Comparison of ENCODE assay signal across 1 cellular context in genomic region chr6:43053545-43054205, GRCh38.
A peak's percentile ranks its signal among the peaks of the same experiment; 100 is the strongest.
TF ChIP-seq lines count a peak whose summit lies in the region.

Gene CUL7 (minus strand): TSS chr6:43053851. CDS start chr6:43052788, 1,063 bp downstream.

TF ChIP-seq in K562, 482 proteins besides CTCF, POLR2A, EP300 and RAD21 (continued from another document and continues in another):
- TF ChIP-seq, protein P1, sequence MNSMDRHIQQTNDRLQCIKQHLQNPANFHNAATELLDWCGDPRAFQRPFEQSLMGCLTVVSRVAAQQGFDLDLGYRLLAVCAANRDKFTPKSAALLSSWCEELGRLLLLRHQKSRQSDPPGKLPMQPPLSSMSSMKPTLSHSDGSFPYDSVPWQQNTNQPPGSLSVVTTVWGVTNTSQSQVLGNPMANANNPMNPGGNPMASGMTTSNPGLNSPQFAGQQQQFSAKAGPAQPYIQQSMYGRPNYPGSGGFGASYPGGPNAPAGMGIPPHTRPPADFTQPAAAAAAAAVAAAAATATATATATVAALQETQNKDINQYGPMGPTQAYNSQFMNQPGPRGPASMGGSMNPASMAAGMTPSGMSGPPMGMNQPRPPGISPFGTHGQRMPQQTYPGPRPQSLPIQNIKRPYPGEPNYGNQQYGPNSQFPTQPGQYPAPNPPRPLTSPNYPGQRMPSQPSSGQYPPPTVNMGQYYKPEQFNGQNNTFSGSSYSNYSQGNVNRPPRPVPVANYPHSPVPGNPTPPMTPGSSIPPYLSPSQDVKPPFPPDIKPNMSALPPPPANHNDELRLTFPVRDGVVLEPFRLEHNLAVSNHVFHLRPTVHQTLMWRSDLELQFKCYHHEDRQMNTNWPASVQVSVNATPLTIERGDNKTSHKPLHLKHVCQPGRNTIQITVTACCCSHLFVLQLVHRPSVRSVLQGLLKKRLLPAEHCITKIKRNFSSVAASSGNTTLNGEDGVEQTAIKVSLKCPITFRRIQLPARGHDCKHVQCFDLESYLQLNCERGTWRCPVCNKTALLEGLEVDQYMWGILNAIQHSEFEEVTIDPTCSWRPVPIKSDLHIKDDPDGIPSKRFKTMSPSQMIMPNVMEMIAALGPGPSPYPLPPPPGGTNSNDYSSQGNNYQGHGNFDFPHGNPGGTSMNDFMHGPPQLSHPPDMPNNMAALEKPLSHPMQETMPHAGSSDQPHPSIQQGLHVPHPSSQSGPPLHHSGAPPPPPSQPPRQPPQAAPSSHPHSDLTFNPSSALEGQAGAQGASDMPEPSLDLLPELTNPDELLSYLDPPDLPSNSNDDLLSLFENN (IDR thresholded peaks at IDR 0.05; ENCODE audit: low read depth in 2 of 2, low read length in 2 of 2), result no peak
- no peak for TF ChIP-seq SMAD2 (IDR thresholded peaks at IDR 0.05; ENCODE audit: low read depth, low read length)
- no peak for TF ChIP-seq NELFE (IDR thresholded peaks at IDR 0.05; ENCODE audit: insufficient read depth, insufficient read length)
- TF ChIP-seq POLR2B (IDR thresholded peaks at IDR 0.05; ENCODE audit: low read depth, partially characterized antibody), result peak; percentile 97
- peak; percentile 75 for TF ChIP-seq TAF9B (IDR thresholded peaks at IDR 0.05; ENCODE audit: partially characterized antibody)
- no peak for TF ChIP-seq SMARCC2 (IDR thresholded peaks at IDR 0.05; ENCODE audit: low read depth)
- TF ChIP-seq GABPB2 (CRISPR knock-in tag; conservative IDR thresholded peaks at IDR 0.05), result no peak
- TF ChIP-seq CHD4 (IDR thresholded peaks at IDR 0.05; ENCODE audit: insufficient read depth, insufficient replicate concordance, low read depth, low read length, poor library complexity, severe bottlenecking), result no peak
- TF ChIP-seq, protein P2, sequence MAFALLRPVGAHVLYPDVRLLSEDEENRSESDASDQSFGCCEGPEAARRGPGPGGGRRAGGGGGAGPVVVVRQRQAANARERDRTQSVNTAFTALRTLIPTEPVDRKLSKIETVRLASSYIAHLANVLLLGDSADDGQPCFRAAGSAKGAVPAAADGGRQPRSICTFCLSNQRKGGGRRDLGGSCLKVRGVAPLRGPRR (CRISPR knock-in tag; IDR thresholded peaks at IDR 0.05), result no peak
- TF ChIP-seq, protein P3, sequence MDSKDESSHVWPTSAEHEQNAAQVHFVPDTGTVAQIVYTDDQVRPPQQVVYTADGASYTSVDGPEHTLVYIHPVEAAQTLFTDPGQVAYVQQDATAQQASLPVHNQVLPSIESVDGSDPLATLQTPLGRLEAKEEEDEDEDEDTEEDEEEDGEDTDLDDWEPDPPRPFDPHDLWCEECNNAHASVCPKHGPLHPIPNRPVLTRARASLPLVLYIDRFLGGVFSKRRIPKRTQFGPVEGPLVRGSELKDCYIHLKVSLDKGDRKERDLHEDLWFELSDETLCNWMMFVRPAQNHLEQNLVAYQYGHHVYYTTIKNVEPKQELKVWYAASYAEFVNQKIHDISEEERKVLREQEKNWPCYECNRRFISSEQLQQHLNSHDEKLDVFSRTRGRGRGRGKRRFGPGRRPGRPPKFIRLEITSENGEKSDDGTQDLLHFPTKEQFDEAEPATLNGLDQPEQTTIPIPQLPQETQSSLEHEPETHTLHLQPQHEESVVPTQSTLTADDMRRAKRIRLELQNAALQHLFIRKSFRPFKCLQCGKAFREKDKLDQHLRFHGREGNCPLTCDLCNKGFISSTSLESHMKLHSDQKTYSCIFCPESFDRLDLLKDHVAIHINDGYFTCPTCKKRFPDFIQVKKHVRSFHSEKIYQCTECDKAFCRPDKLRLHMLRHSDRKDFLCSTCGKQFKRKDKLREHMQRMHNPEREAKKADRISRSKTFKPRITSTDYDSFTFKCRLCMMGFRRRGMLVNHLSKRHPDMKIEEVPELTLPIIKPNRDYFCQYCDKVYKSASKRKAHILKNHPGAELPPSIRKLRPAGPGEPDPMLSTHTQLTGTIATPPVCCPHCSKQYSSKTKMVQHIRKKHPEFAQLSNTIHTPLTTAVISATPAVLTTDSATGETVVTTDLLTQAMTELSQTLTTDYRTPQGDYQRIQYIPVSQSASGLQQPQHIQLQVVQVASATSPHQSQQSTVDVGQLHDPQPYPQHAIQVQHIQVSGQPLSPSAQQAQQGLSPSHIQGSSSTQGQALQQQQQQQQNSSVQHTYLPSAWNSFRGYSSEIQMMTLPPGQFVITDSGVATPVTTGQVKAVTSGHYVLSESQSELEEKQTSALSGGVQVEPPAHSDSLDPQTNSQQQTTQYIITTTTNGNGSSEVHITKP (IDR thresholded peaks at IDR 0.05; ENCODE audit: partially characterized antibody), result no peak
- no peak for TF ChIP-seq THRAP3 (IDR thresholded peaks at IDR 0.05; ENCODE audit: borderline replicate concordance)
- 0 out of 2 replicates have a peak, but pooled peaks have one; percentile 40 for TF ChIP-seq CEBPG (CRISPR knock-in tag; IDR thresholded peaks at IDR 0.05)
- TF ChIP-seq CEBPG (tag; conservative IDR thresholded peaks at IDR 0.05 in 1 of 2, IDR thresholded peaks at IDR 0.05 in 1 of 2), result no peak
- TF ChIP-seq ETV1 (tag; conservative IDR thresholded peaks at IDR 0.05; ENCODE audit: low read depth), result peak; percentile 94
- TF ChIP-seq, protein P4, sequence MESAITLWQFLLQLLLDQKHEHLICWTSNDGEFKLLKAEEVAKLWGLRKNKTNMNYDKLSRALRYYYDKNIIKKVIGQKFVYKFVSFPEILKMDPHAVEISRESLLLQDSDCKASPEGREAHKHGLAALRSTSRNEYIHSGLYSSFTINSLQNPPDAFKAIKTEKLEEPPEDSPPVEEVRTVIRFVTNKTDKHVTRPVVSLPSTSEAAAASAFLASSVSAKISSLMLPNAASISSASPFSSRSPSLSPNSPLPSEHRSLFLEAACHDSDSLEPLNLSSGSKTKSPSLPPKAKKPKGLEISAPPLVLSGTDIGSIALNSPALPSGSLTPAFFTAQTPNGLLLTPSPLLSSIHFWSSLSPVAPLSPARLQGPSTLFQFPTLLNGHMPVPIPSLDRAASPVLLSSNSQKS (CRISPR knock-in tag; IDR thresholded peaks at IDR 0.05), result peak; percentile 91; the same call in 1 of the 2 replicates
- peak; percentile 91 for TF ChIP-seq ATF7 (IDR thresholded peaks at IDR 0.05)
- TF ChIP-seq FOXA1 (IDR thresholded peaks at IDR 0.05; ENCODE audit: borderline replicate concordance), result no peak
- TF ChIP-seq ZNF143 (CRISPR knock-in tag; IDR thresholded peaks at IDR 0.05), result 0 out of 2 replicates have a peak, but pooled peaks have one; percentile 39
- peak; percentile 87; the same call in 1 of the 2 replicates for TF ChIP-seq RHOXF2B (CRISPR knock-in tag; conservative IDR thresholded peaks at IDR 0.05)
- TF ChIP-seq PBX2 (CRISPR knock-in tag; IDR thresholded peaks at IDR 0.05; ENCODE audit: low read depth), result no peak
- TF ChIP-seq PBX2 (tag; conservative IDR thresholded peaks at IDR 0.05; ENCODE audit: low read depth), result no peak
- peak; percentile 86 for TF ChIP-seq ELF2 (CRISPR knock-in tag; IDR thresholded peaks at IDR 0.05)
- no peak for TF ChIP-seq RBM15 (IDR thresholded peaks at IDR 0.05; ENCODE audit: insufficient read depth, low read length)
- no peak for TF ChIP-seq TAF15 (IDR thresholded peaks at IDR 0.05; ENCODE audit: low read depth, low read length)
- peak; percentile 89 for TF ChIP-seq POLR2H (tag; IDR thresholded peaks at IDR 0.05; ENCODE audit: low read depth)
- TF ChIP-seq, protein P5, sequence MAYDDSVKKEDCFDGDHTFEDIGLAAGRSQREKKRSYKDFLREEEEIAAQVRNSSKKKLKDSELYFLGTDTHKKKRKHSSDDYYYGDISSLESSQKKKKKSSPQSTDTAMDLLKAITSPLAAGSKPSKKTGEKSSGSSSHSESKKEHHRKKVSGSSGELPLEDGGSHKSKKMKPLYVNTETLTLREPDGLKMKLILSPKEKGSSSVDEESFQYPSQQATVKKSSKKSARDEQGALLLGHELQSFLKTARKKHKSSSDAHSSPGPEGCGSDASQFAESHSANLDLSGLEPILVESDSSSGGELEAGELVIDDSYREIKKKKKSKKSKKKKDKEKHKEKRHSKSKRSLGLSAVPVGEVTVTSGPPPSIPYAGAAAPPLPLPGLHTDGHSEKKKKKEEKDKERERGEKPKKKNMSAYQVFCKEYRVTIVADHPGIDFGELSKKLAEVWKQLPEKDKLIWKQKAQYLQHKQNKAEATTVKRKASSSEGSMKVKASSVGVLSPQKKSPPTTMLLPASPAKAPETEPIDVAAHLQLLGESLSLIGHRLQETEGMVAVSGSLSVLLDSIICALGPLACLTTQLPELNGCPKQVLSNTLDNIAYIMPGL (CRISPR knock-in tag; IDR thresholded peaks at IDR 0.05), result no peak
- peak; percentile 85 for TF ChIP-seq DPF2 (IDR thresholded peaks at IDR 0.05)
- no peak for TF ChIP-seq ZNF778 (CRISPR knock-in tag; IDR thresholded peaks at IDR 0.05)
- peak; percentile 78 for TF ChIP-seq NKRF (IDR thresholded peaks at IDR 0.05; ENCODE audit: borderline replicate concordance)
- TF ChIP-seq RBM17 (IDR thresholded peaks at IDR 0.05; ENCODE audit: borderline replicate concordance, low read depth, low read length), result no peak
- TF ChIP-seq ZNF586 (CRISPR knock-in tag; conservative IDR thresholded peaks at IDR 0.05), result 0 out of 2 replicates have a peak, but pooled peaks have one; percentile 34
- peak; percentile 77; the same call in 1 of the 2 replicates for TF ChIP-seq GABPB1 (CRISPR knock-in tag; IDR thresholded peaks at IDR 0.05)
- TF ChIP-seq FOXP4 (CRISPR knock-in tag; IDR thresholded peaks at IDR 0.05; ENCODE audit: borderline replicate concordance), result peak; percentile 62; the same call in 1 of the 2 replicates
- peak; percentile 93 for TF ChIP-seq SP1 (CRISPR knock-in tag; IDR thresholded peaks at IDR 0.05)
- peak; percentile 96 to 98 for TF ChIP-seq ETV6 (IDR thresholded peaks at IDR 0.05; ENCODE audit: borderline replicate concordance in 1 of 2, low read depth in 2 of 2, low read length in 1 of 2)
- no peak for TF ChIP-seq ETV6 (CRISPR knock-in tag; IDR thresholded peaks at IDR 0.05; ENCODE audit: borderline replicate concordance)
- peak; percentile 88 for TF ChIP-seq OTX1 (CRISPR knock-in tag; IDR thresholded peaks at IDR 0.05)
